30 cellular contexts compared by ENCODE assay signal in genomic region chr4:180363817-180364216, GRCh38.
DNase-seq lines count a peak whose midpoint lies in the region; ATAC-seq and TF ChIP-seq lines count a peak whose summit lies in the region.
"Had no signal": no experiment of that assay in that cellular context is flagged by ENCODE, and none has a peak within 500 bp of the region (broad histone marks: within the 10 kb centered on the region; RNA-seq: fewer than 3 reads in every experiment).

No MANE protein-coding gene starts in this region.

- no peaks in the 10 kb centered on the region for H3K9me3 ChIP-seq in DOHH2 (ENCODE audit: control insufficient read depth, insufficient read depth, low read length)
- no peaks in the 10 kb centered on the region for H3K9me3 ChIP-seq in Loucy (ENCODE audit: insufficient read depth, low read depth, low read length)
- H3K9me3 ChIP-seq in RWPE2 (ENCODE audit: severe bottlenecking), result no peaks in the 10 kb centered on the region
- no peaks in the 10 kb centered on the region for H3K9me3 ChIP-seq in mucosa of descending colon
- no peaks in the 10 kb centered on the region for H3K9me3 ChIP-seq in hepatocyte (ENCODE audit: low read depth)
- H3K9me3 ChIP-seq: right lobe of liver, SK-N-SH, stomach had no signal

- H3K4me1 ChIP-seq in DOHH2 (ENCODE audit: control insufficient read depth, low read length) (peaks cover 18% of the 10 kb centered on the region), Loucy (ENCODE audit: insufficient read depth, low read length, poor library complexity, severe bottlenecking) (no peaks in the 10 kb centered on the region), RWPE2 (ENCODE audit: insufficient read depth, poor library complexity, severe bottlenecking) (no peaks in the 10 kb centered on the region), mucosa of descending colon (ENCODE audit: low read depth) (no peaks in the 10 kb centered on the region), hepatocyte (ENCODE audit: insufficient read depth) (no peaks in the 10 kb centered on the region)
- H3K4me1 ChIP-seq: heart left ventricle, right lobe of liver, spleen, stomach had no signal

- DNase-seq in RWPE2 (ENCODE audit: low spot score) (no peak), foreskin melanocyte (peak; percentile 98), mucosa of descending colon (no peak), hepatocyte (ENCODE audit: low spot score) (no peak)
- DNase-seq: ACHN; activated CD4-positive, alpha-beta memory T cell treated with anti-CD3 and anti-CD28 coated beads for 36 hours; activated CD4-positive, alpha-beta T cell treated with anti-CD3 and anti-CD28 coated beads for 1 hour; activated naive CD4-positive, alpha-beta T cell; activated naive CD8-positive, alpha-beta T cell treated with anti-CD3 and anti-CD28 coated beads, Interleukin-2, amount 50 U/mL, for 24 hours; activated T-cell treated with anti-CD3 and anti-CD28 coated beads, Interleukin-2, amount 50 U/mL, for 72 hours; CD8-positive, alpha-beta T cell; central memory CD4-positive, alpha-beta T cell; cortex of kidney; DMS 273 treated with DMSO at 0.1 percent for 48 hours; effector memory CD4-positive, alpha-beta T cell; H9; heart left ventricle; naive B cell; NCI-H1436; NCI-H2107; right lobe of liver; SK-N-SH; spleen; stimulated activated CD4-positive, alpha-beta T cell treated with anti-CD3 and anti-CD28 coated beads, Interleukin-2, amount 100 ng/mL, for 24 hours; stimulated activated CD8-positive, alpha-beta memory T cell treated with anti-CD3 and anti-CD28 coated beads, Interleukin-4, amount 100 ng/mL, for 48 hours; stomach had no signal

- H3F3A ChIP-seq in DOHH2 (ENCODE audit: control insufficient read depth, insufficient read depth) (no peaks in the 10 kb centered on the region), Loucy (ENCODE audit: low read depth) (no peaks in the 10 kb centered on the region)

- no peak for TF ChIP-seq CTCF in DOHH2 (IDR thresholded peaks at IDR 0.05; ENCODE audit: low read depth, low read length, poor library complexity, severe bottlenecking)
- no peak for TF ChIP-seq CTCF in Loucy (conservative IDR thresholded peaks at IDR 0.05; ENCODE audit: low read length)
- no peak for TF ChIP-seq CTCF in RWPE2 (IDR thresholded peaks at IDR 0.05; ENCODE audit: poor library complexity, severe bottlenecking)
- no peak for TF ChIP-seq CTCF in mucosa of descending colon (IDR thresholded peaks at IDR 0.05)
- no peak for TF ChIP-seq CTCF in hepatocyte (IDR thresholded peaks at IDR 0.05; ENCODE audit: poor library complexity)

- intact Hi-C loops in mucosa of descending colon (cut with DNase I, micrococcal nuclease), result no loop called here

- H3K9ac ChIP-seq in Loucy (ENCODE audit: low read depth, low read length, poor library complexity, severe bottlenecking), result no peak overlapping the region
- H3K9ac ChIP-seq: SK-N-SH had no signal

- no peaks in the 10 kb centered on the region for H4K20me1 ChIP-seq in DOHH2 (ENCODE audit: control insufficient read depth, insufficient read depth, low read depth, low read length)
- no peaks in the 10 kb centered on the region for H4K20me1 ChIP-seq in Loucy (ENCODE audit: insufficient read depth, low read length, poor library complexity, severe bottlenecking)
- H4K20me1 ChIP-seq in hepatocyte (ENCODE audit: insufficient read depth, poor library complexity, severe bottlenecking), result no peaks in the 10 kb centered on the region

- no peaks in the 10 kb centered on the region for H3K36me3 ChIP-seq in DOHH2 (ENCODE audit: control insufficient read depth, low read length)
- H3K36me3 ChIP-seq in Loucy (ENCODE audit: insufficient read depth, low read length), result no peaks in the 10 kb centered on the region
- H3K36me3 ChIP-seq in RWPE2 (ENCODE audit: low read depth), result no peaks in the 10 kb centered on the region
- no peaks in the 10 kb centered on the region for H3K36me3 ChIP-seq in mucosa of descending colon (ENCODE audit: low read depth)
- no peaks in the 10 kb centered on the region for H3K36me3 ChIP-seq in hepatocyte (replicated peaks; ENCODE audit: insufficient read depth, low read depth)
- H3K36me3 ChIP-seq: heart left ventricle, right lobe of liver, spleen, stomach had no signal

- H3K4me3 ChIP-seq in DOHH2 (ENCODE audit: low read length) (peak overlapping the region; percentile 20; the same call in 1 of the 2 replicates), Loucy (ENCODE audit: low read length, poor library complexity, severe bottlenecking) (peak overlapping the region; percentile 0), RWPE2 (ENCODE audit: severe bottlenecking) (no peak overlapping the region), mucosa of descending colon (no peak overlapping the region), hepatocyte (no peak overlapping the region)
- H3K4me3 ChIP-seq: heart left ventricle, right lobe of liver, spleen, stomach had no signal

- ATAC-seq in RWPE2 (ENCODE audit: low read depth) (peak; percentile 70), HG02798 (IDR thresholded peaks at IDR 0.05; ENCODE audit: poor library complexity, unreplicated experiment) (no peak), mucosa of descending colon (no peak)
- ATAC-seq: activated naive CD8-positive, alpha-beta T cell treated with anti-CD3 and anti-CD28 coated beads, Interleukin-2, amount 50 U/mL, for 24 hours; activated T-cell treated with anti-CD3 and anti-CD28 coated beads, Interleukin-2, amount 50 U/mL, for 72 hours; CD8-positive, alpha-beta T cell; heart left ventricle; HepG2; right lobe of liver had no signal

- H3K9me2 ChIP-seq in DOHH2 (replicated peaks; ENCODE audit: control insufficient read depth, low read length), result no peaks in the 10 kb centered on the region
- H3K9me2 ChIP-seq in Loucy (replicated peaks; ENCODE audit: low read depth, low read length), result no peaks in the 10 kb centered on the region
- H3K9me2 ChIP-seq in hepatocyte (replicated peaks; ENCODE audit: insufficient read depth), result no peaks in the 10 kb centered on the region
- H3K9me2 ChIP-seq: SK-N-SH had no signal

- WGBS in hepatocyte (ENCODE audit: low lambda C conversion rate, missing lambda C conversion rate), result 71% methylated on average over 5 of the region's 5 CpGs

- H3K79me2 ChIP-seq in DOHH2 (ENCODE audit: control insufficient read depth, low read length) (no peaks in the 10 kb centered on the region), Loucy (ENCODE audit: insufficient read depth, low read length) (no peaks in the 10 kb centered on the region), hepatocyte (no peaks in the 10 kb centered on the region)

- H2AFZ ChIP-seq in Loucy (ENCODE audit: low read length), result no peak overlapping the region
- no peak overlapping the region for H2AFZ ChIP-seq in hepatocyte

- H3K27me3 ChIP-seq in DOHH2 (ENCODE audit: control insufficient read depth, low read length) (no peaks in the 10 kb centered on the region), Loucy (ENCODE audit: insufficient read depth, low read length, poor library complexity, severe bottlenecking) (no peaks in the 10 kb centered on the region), RWPE2 (ENCODE audit: insufficient read depth, poor library complexity, severe bottlenecking) (no peaks in the 10 kb centered on the region), hepatocyte (no peaks in the 10 kb centered on the region)
- H3K27me3 ChIP-seq: heart left ventricle, right lobe of liver, spleen, stomach had no signal

- H3K4me2 ChIP-seq in DOHH2 (ENCODE audit: low read length) (peak overlapping the region; percentile 36), Loucy (ENCODE audit: low read depth, low read length, poor library complexity, severe bottlenecking) (no peak overlapping the region), hepatocyte (no peak overlapping the region)
- H3K4me2 ChIP-seq: SK-N-SH had no signal

- H3K27ac ChIP-seq in DOHH2 (ENCODE audit: low read depth, low read length) (no peak overlapping the region), RWPE2 (ENCODE audit: poor library complexity, severe bottlenecking) (no peak overlapping the region), hepatocyte (no peak overlapping the region)
- H3K27ac ChIP-seq: heart left ventricle, right lobe of liver, spleen, stomach had no signal

Comparison
In these comparisons a context has a peak if more than half of its experiments do, and no peak if none do; other contexts are left out.
1. H3K4me3 ChIP-seq: peak in DOHH2 (single experiment) and Loucy (single experiment); none in RWPE2 (single experiment), mucosa of descending colon (single experiment) and hepatocyte (single experiment).